8 cellular contexts compared by ENCODE assay signal in the genomic region with DNA sequence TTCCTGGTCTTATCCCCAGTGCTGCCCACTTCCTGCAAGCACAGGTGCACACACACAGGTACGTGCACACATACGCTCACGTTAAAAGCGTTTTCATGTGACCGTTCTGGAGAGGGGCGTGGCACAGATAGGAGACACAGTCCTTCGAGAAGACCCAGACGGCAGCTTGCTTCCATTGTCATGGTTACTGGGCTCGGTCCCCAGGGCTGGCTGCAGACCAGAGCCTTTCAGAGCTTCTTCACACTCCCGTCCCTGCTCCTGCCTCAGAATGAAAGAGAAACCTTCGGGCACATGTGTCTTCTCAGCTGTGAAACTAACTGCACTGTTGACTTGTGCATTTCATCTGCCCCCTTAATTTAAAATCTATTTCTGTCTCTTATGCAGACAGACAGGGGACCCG.
DNase-seq lines count a peak whose midpoint lies in the region; ATAC-seq and TF ChIP-seq lines count a peak whose summit lies in the region.

No MANE protein-coding gene starts in this region.

- H3K9me3 Mint-ChIP-seq in WTC11 (peaks cover 5% of the 10 kb centered on the region), natural killer cell (no peaks in the 10 kb centered on the region)

- H3K27me3 Mint-ChIP-seq in WTC11 (ENCODE audit: low read depth) (no peaks in the 10 kb centered on the region), natural killer cell (ENCODE audit: low read depth in 2 of 2) (no peaks in the 10 kb centered on the region)

- H3K4me1 Mint-ChIP-seq in WTC11, result peaks cover 48% of the 10 kb centered on the region
- peaks cover 43 to 55% of the 10 kb centered on the region in 2 donors for H3K4me1 Mint-ChIP-seq in natural killer cell

- H3K27ac Mint-ChIP-seq in WTC11 (peak overlapping the region; percentile 41; the same call in 1 of the 2 replicates), natural killer cell (peak overlapping the region; percentile 30 to 69)

- DNase-seq in WTC11 (ENCODE audit: low spot score), result peak; percentile 30
- DNase-seq in natural killer cell, result no peak
- DNase-seq in occipital lobe (lab: John Stamatoyannopoulos, UW), result no peak
- DNase-seq in SKM-1 treated with dmso at 0.1 percent for 144 hours (lab: John Stamatoyannopoulos, UW; ENCODE audit: unreplicated experiment), result no peak
- no peak for DNase-seq in dermis blood vessel endothelial cell
- no peak for DNase-seq in D341Med (ENCODE audit: low spot score)

- H3K4me3 Mint-ChIP-seq in WTC11, result no peak overlapping the region
- H3K4me3 Mint-ChIP-seq in natural killer cell, result no peak overlapping the region

- POLR2A ChIA-PET in WTC11 (lab: Charles Lee), result no interaction called here

- no peak for TF ChIP-seq CTCF in WTC11 (IDR thresholded peaks at IDR 0.05)
- TF ChIP-seq CTCF in natural killer cell (IDR thresholded peaks at IDR 0.05), result no peak

- intact Hi-C loops in natural killer cell (cut with micrococcal nuclease), result no loop called here

- peaks cover 9% of the 10 kb centered on the region for H3K36me3 Mint-ChIP-seq in WTC11
- peaks cover 7% of the 10 kb centered on the region for H3K36me3 Mint-ChIP-seq in natural killer cell

- peak; percentile 61 for ATAC-seq in GM18870 (IDR thresholded peaks at IDR 0.05; ENCODE audit: unreplicated experiment)
- peak; percentile 86 for ATAC-seq in HG02798 (IDR thresholded peaks at IDR 0.05; ENCODE audit: poor library complexity, unreplicated experiment)
- ATAC-seq in WTC11, result peak; percentile 55
- peak; percentile 47 to 59 (median 51) for ATAC-seq in natural killer cell

- CTCF ChIA-PET in WTC11 (lab: Charles Lee), result interaction anchor here (1.0 to 1.6 kb wide), 4 partner anchors 56 to 157 kb away, joined by 3 to 4 read pairs (median 4); no protein-coding TSS in a partner anchor

TF ChIP-seq in WTC11, 78 proteins besides CTCF, POLR2A, EP300 and RAD21:
- no peak for TF ChIP-seq ZNF281 (CRISPR knock-in tag; IDR thresholded peaks at IDR 0.05)
- TF ChIP-seq NR2C2 (CRISPR knock-in tag; IDR thresholded peaks at IDR 0.05), result no peak
- no peak for TF ChIP-seq EMX1 (CRISPR knock-in tag; IDR thresholded peaks at IDR 0.05)
- no peak for TF ChIP-seq CREM (CRISPR knock-in tag; IDR thresholded peaks at IDR 0.05)
- TF ChIP-seq NFATC4 (CRISPR knock-in tag; IDR thresholded peaks at IDR 0.05), result no peak
- TF ChIP-seq MYBL2 (CRISPR knock-in tag; IDR thresholded peaks at IDR 0.05), result no peak
- TF ChIP-seq RELA (CRISPR knock-in tag; IDR thresholded peaks at IDR 0.05; ENCODE audit: borderline replicate concordance), result no peak
- TF ChIP-seq ARID4B (CRISPR knock-in tag; IDR thresholded peaks at IDR 0.05; ENCODE audit: borderline replicate concordance), result no peak
- TF ChIP-seq, protein P1, sequence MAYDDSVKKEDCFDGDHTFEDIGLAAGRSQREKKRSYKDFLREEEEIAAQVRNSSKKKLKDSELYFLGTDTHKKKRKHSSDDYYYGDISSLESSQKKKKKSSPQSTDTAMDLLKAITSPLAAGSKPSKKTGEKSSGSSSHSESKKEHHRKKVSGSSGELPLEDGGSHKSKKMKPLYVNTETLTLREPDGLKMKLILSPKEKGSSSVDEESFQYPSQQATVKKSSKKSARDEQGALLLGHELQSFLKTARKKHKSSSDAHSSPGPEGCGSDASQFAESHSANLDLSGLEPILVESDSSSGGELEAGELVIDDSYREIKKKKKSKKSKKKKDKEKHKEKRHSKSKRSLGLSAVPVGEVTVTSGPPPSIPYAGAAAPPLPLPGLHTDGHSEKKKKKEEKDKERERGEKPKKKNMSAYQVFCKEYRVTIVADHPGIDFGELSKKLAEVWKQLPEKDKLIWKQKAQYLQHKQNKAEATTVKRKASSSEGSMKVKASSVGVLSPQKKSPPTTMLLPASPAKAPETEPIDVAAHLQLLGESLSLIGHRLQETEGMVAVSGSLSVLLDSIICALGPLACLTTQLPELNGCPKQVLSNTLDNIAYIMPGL (CRISPR knock-in tag; IDR thresholded peaks at IDR 0.05), result no peak
- TF ChIP-seq ERG (CRISPR knock-in tag; IDR thresholded peaks at IDR 0.05), result no peak
